Comparison of ENCODE assay signal across 10 cellular contexts in the genomic region with DNA sequence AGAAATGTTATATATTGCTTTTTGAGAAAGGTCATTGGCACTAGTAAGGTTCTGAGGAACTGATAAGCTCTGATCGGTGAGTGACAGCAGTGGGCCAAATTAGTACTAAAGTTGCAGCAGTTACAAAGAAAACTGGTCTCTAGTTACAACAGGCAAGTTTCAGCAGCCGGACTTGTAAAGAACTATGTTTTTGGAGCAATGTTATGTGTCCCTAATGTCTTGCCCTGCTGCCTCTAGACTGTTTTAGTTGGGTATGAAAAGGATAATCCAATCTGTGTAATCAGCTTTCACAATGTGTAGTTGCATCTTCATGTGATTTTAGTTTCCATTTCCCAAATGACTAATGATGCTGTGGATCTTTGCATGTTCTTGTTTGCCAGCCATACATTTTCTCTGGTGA.
DNase-seq lines count a peak whose midpoint lies in the region; ATAC-seq and TF ChIP-seq lines count a peak whose summit lies in the region.
"Had no signal": no experiment of that assay in that cellular context is flagged by ENCODE, and none has a peak within 500 bp of the region (broad histone marks: within the 10 kb centered on the region; RNA-seq: fewer than 3 reads in every experiment).

No MANE protein-coding gene starts in this region.

- peak; percentile 28 for DNase-seq in GM06990 (ENCODE audit: extremely low read depth, insufficient read length)
- DNase-seq in activated CD8-positive, alpha-beta T cell treated with anti-CD3 and anti-CD28 coated beads for 36 hours: peak; percentile 4
- DNase-seq in NCI-H1694 treated with DMSO at 0.1 percent for 48 hours (lab: John Stamatoyannopoulos, UW): no peak
- DNase-seq in esophagus squamous epithelium (lab: John Stamatoyannopoulos, UW): no peak
- DNase-seq in T-helper 9 cell: no peak
- no peak for DNase-seq in heart left ventricle
- DNase-seq: caudate nucleus, KG1 had no signal

- peaks cover 8% of the 10 kb centered on the region for H3K36me3 Mint-ChIP-seq in activated CD8-positive, alpha-beta T cell treated with anti-CD3 and anti-CD28 coated beads for 36 hours (ENCODE audit: low read depth)

- peak overlapping the region; percentile 7 for H3K4me3 Mint-ChIP-seq in activated CD8-positive, alpha-beta T cell treated with anti-CD3 and anti-CD28 coated beads for 36 hours

- peak overlapping the region; percentile 85 for H3K27ac Mint-ChIP-seq in activated CD8-positive, alpha-beta T cell treated with anti-CD3 and anti-CD28 coated beads for 36 hours

- WGBS in esophagus squamous epithelium, 2 donors: 23 to 31% methylated on average over 2 of the region's 2 CpGs
- WGBS in heart left ventricle, 4 donors: 13 to 26% (median 23%) methylated on average over 2 of the region's 2 CpGs

- H3K4me3 ChIP-seq in GM06990 (replicated peaks; ENCODE audit: low read depth, low read length) (no peak overlapping the region), esophagus squamous epithelium (no peak overlapping the region), heart left ventricle (no peak overlapping the region)

- TF ChIP-seq POLR2A in esophagus squamous epithelium (IDR thresholded peaks at IDR 0.05): no peak
- TF ChIP-seq POLR2A in heart left ventricle (IDR thresholded peaks at IDR 0.05): no peak

- no peak for TF ChIP-seq CTCF in GM06990 (IDR thresholded peaks at IDR 0.05; ENCODE audit: insufficient read depth, low read length, poor library complexity, severe bottlenecking)
- no peak for TF ChIP-seq CTCF in activated CD8-positive, alpha-beta T cell treated with anti-CD3 and anti-CD28 coated beads for 36 hours (IDR thresholded peaks at IDR 0.05)
- no peak for TF ChIP-seq CTCF in esophagus squamous epithelium (IDR thresholded peaks at IDR 0.05)
- no peak for TF ChIP-seq CTCF in heart left ventricle (IDR thresholded peaks at IDR 0.05)

- POLR2A ChIA-PET in activated CD8-positive, alpha-beta T cell treated with anti-CD3 and anti-CD28 coated beads for 36 hours (lab: Charles Lee): interaction anchor here (0.8 kb wide), 1 partner anchor 19 kb away, joined by 3 read pairs; no protein-coding TSS in a partner anchor

- no peaks in the 10 kb centered on the region for H3K27me3 Mint-ChIP-seq in activated CD8-positive, alpha-beta T cell treated with anti-CD3 and anti-CD28 coated beads for 36 hours

- intact Hi-C loops in activated CD8-positive, alpha-beta T cell treated with anti-CD3 and anti-CD28 coated beads for 36 hours (cut with micrococcal nuclease): no loop called here
- intact Hi-C loops in esophagus squamous epithelium (cut with DNase I): no loop called here
- intact Hi-C loops in heart left ventricle (cut with DNase I): no loop called here

- CTCF ChIA-PET in activated CD8-positive, alpha-beta T cell treated with anti-CD3 and anti-CD28 coated beads for 36 hours (lab: Charles Lee): interaction anchor here (0.8 to 1.2 kb wide), 4 partner anchors 10 to 180 kb away, joined by 3 to 4 read pairs (median 4); no protein-coding TSS in a partner anchor

- ATAC-seq in GM18873 (IDR thresholded peaks at IDR 0.05; ENCODE audit: low FRiP score, unreplicated experiment) (peak; percentile 50), HG02981 (IDR thresholded peaks at IDR 0.05; ENCODE audit: unreplicated experiment) (peak; percentile 68), heart left ventricle (no peak)
- ATAC-seq in activated CD8-positive, alpha-beta T cell treated with anti-CD3 and anti-CD28 coated beads for 36 hours: peak; percentile 82

- peaks cover 71% of the 10 kb centered on the region for H3K4me1 Mint-ChIP-seq in activated CD8-positive, alpha-beta T cell treated with anti-CD3 and anti-CD28 coated beads for 36 hours (ENCODE audit: low read depth)

- no peak overlapping the region for H3K27ac ChIP-seq in esophagus squamous epithelium
- no peak overlapping the region for H3K27ac ChIP-seq in heart left ventricle

- H3K9me3 ChIP-seq in esophagus squamous epithelium (no peaks in the 10 kb centered on the region), heart left ventricle (no peaks in the 10 kb centered on the region)

- H3K4me1 ChIP-seq in esophagus squamous epithelium (no peaks in the 10 kb centered on the region), heart left ventricle (no peaks in the 10 kb centered on the region)

- H3K27me3 ChIP-seq in GM06990 (replicated peaks; ENCODE audit: control insufficient read depth, insufficient read depth, low read length): no peaks in the 10 kb centered on the region
- H3K27me3 ChIP-seq in esophagus squamous epithelium: no peaks in the 10 kb centered on the region
- H3K27me3 ChIP-seq in heart left ventricle: no peaks in the 10 kb centered on the region

- H3K36me3 ChIP-seq in GM06990 (ENCODE audit: control insufficient read depth, insufficient read depth, low read length): no peaks in the 10 kb centered on the region
- no peaks in the 10 kb centered on the region for H3K36me3 ChIP-seq in esophagus squamous epithelium
- no peaks in the 10 kb centered on the region for H3K36me3 ChIP-seq in heart left ventricle

- no peaks in the 10 kb centered on the region for H3K9me3 Mint-ChIP-seq in activated CD8-positive, alpha-beta T cell treated with anti-CD3 and anti-CD28 coated beads for 36 hours

Comparison
In these comparisons a context has a peak if more than half of its experiments do, and no peak if none do; other contexts are left out.
1. DNase-seq: peak in GM06990 (single experiment) and activated CD8-positive, alpha-beta T cell treated with anti-CD3 and anti-CD28 coated beads for 36 hours (single experiment); none in NCI-H1694 treated with DMSO at 0.1 percent for 48 hours (single experiment), esophagus squamous epithelium (single experiment), T-helper 9 cell (single experiment) and heart left ventricle (0 of 5).
2. ATAC-seq: peak in GM18873 (single experiment), HG02981 (single experiment) and activated CD8-positive, alpha-beta T cell treated with anti-CD3 and anti-CD28 coated beads for 36 hours (single experiment); none in heart left ventricle (0 of 4).